In the genomic region with DNA sequence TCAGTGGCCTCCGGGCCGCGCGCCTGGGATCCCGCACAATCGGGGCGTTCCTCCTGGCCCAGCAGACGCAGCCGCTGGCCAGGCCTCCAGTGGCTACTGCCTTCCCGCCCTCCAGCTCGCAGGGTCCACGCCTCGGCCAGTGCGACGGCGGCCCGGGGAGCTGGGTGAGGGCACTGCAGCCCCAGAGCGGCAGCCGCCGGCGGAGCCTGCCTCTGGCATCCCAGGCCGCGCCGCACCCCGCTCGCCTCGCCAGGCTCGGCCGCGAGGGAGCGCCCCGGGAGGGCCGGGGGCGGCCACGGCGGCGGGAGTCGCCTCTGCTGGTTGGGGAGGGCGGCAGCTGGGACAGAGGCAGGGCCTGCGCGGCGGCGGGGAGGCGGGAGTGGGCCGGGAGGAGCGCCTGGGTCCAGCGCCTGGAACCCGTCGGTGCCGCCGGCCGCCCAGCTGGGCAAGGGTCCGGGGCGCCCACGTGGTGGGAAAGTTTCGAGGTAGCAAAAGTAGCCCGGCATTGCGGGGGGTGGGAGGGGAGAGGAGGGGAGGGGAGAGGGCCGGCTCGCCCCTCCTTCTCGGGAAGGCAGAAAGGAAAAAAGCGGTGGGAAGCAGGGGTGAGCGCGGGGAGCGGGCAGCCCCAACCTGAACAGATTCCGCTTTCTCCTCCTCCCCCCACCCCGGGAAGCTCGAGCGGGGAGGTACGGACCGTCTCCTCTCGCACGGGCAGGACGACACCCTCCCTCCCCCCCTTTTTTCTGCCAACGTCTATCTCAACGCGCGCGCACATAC, we compare ENCODE assay signal across 8 cellular contexts. TPM values are rescaled to one million over a fixed set of nuclear protein-coding genes. Genes with fewer than 3 reads are reported as not detected.
DNase-seq lines count a peak whose midpoint lies in the region; FAIRE-seq and TF ChIP-seq lines count a peak whose summit lies in the region.

No MANE protein-coding gene starts in this region.

- intact Hi-C loops in lower leg skin (cut with DNase I; ENCODE audit: low total_unique reads) (loop anchor here (1.0 to 10.0 kb wide), 3 partner anchors 100 to 336 kb away; no protein-coding TSS in a partner anchor), vagina (cut with DNase I) (loop anchor here (10.0 kb wide), 1 partner anchor 740 kb away; no protein-coding TSS in a partner anchor)

- TF ChIP-seq CTCF in AG04449 (IDR thresholded peaks at IDR 0.05; ENCODE audit: insufficient read depth, low read length, missing control alignments) = no peak
- no peak for TF ChIP-seq CTCF in lower leg skin (IDR thresholded peaks at IDR 0.05)
- no peak for TF ChIP-seq CTCF in vagina (IDR thresholded peaks at IDR 0.05)

- 2% methylated on average over 74 of the region's 79 CpGs for WGBS in HUES64
- WGBS in lower leg skin, 2 donors = 1% methylated on average over 51 to 52 of the region's 79 CpGs

- no peak for TF ChIP-seq POLR2A in lower leg skin (IDR thresholded peaks at IDR 0.05)
- no peak for TF ChIP-seq POLR2A in vagina (IDR thresholded peaks at IDR 0.05)

- H3K4me1 ChIP-seq in HUES64 (ENCODE audit: insufficient read depth, low read length) (peaks cover 22% of the 10 kb centered on the region), vagina (peaks cover 40% of the 10 kb centered on the region)

- H3K27me3 Mint-ChIP-seq in T-helper 2 cell treated with Interferon-gamma antibody and Interleukin-4, amounts not matched to agents 5 μg/mL and 100 μg/mL, for 36 hours (ENCODE audit: low read depth) = peaks cover 62% of the 10 kb centered on the region

- no peaks in the 10 kb centered on the region for H3K9me3 Mint-ChIP-seq in T-helper 2 cell treated with Interferon-gamma antibody and Interleukin-4, amounts not matched to agents 5 μg/mL and 100 μg/mL, for 36 hours

- H3K27ac ChIP-seq in HUES64 (ENCODE audit: low read depth, low read length) (no peak overlapping the region), vagina (peak overlapping the region; percentile 86)

- peak overlapping the region; percentile 58 for H3K4me3 ChIP-seq in AG04449 (ENCODE audit: low read depth, low read length)
- H3K4me3 ChIP-seq in HUES64 (ENCODE audit: low read length) = peak overlapping the region; percentile 32; the same call in 1 of the 2 replicates
- H3K4me3 ChIP-seq in lower leg skin (ENCODE audit: low read depth, poor library complexity, severe bottlenecking) = peak overlapping the region; percentile 49
- H3K4me3 ChIP-seq in vagina = peak overlapping the region; percentile 61 to 76

- H3K9me3 ChIP-seq in HUES64 (ENCODE audit: insufficient read depth, low read depth, low read length) = no peaks in the 10 kb centered on the region
- no peaks in the 10 kb centered on the region for H3K9me3 ChIP-seq in vagina

- POLR2A ChIA-PET in AG04449 (lab: Yijun Ruan, JAX) = interaction anchor here (1.5 kb wide), 1 partner anchor 202 kb away, joined by 3 read pairs; no protein-coding TSS in a partner anchor

- peaks cover 10% of the 10 kb centered on the region for H3K4me1 Mint-ChIP-seq in T-helper 2 cell treated with Interferon-gamma antibody and Interleukin-4, amounts not matched to agents 5 μg/mL and 100 μg/mL, for 36 hours (ENCODE audit: low read depth)

- no peak for DNase-seq in AG04449 (ENCODE audit: low read depth, low spot score)
- peak; percentile 68 to 87 for DNase-seq in T47D (ENCODE audit: low read depth in 1 of 2, low spot score in 1 of 2)
- DNase-seq in lower leg skin (ENCODE audit: low spot score in 2 of 2) = peak in 1 of 2 donors; percentile 92
- no peak for DNase-seq in vagina (ENCODE audit: extremely low spot score in 2 of 2)
- DNase-seq in DMS79 treated with DMSO at 0.1 percent for 48 hours (lab: John Stamatoyannopoulos, UW) = no peak
- no peak for DNase-seq in T-helper 2 cell treated with Interferon-gamma antibody and Interleukin-4, amounts not matched to agents 5 μg/mL and 100 μg/mL, for 36 hours (ENCODE audit: low spot score)
- DNase-seq in HTR-8/SVneo (ENCODE audit: insufficient read length, low spot score) = no peak

- CTCF ChIA-PET in AG04449 (lab: Yijun Ruan, JAX) = interaction anchor here (0.9 to 16.6 kb wide), 15 partner anchors 11 to 736 kb away, joined by 3 to 576 read pairs (median 5); no protein-coding TSS in a partner anchor

- FAIRE-seq in HTR-8/SVneo (lab: Jason Lieb, UNC) = no peak

- no peak overlapping the region for H3K9ac ChIP-seq in HUES64 (ENCODE audit: low read depth, low read length)

- H3K36me3 Mint-ChIP-seq in T-helper 2 cell treated with Interferon-gamma antibody and Interleukin-4, amounts not matched to agents 5 μg/mL and 100 μg/mL, for 36 hours (ENCODE audit: low read depth) = peaks cover 4% of the 10 kb centered on the region

- no peak overlapping the region for H3K27ac Mint-ChIP-seq in T-helper 2 cell treated with Interferon-gamma antibody and Interleukin-4, amounts not matched to agents 5 μg/mL and 100 μg/mL, for 36 hours

- in situ Hi-C loops in T47D (cut with HindIII; ENCODE audit: low pct_unique_long_range_greater_than_20kb, low sequenced_read_pairs) = no loop called here

- no peak overlapping the region for H3K4me3 Mint-ChIP-seq in T-helper 2 cell treated with Interferon-gamma antibody and Interleukin-4, amounts not matched to agents 5 μg/mL and 100 μg/mL, for 36 hours

- H3K27me3 ChIP-seq in HUES64 (ENCODE audit: insufficient read depth, low read length) = peaks cover 98% of the 10 kb centered on the region
- no peaks in the 10 kb centered on the region for H3K27me3 ChIP-seq in vagina

- H3K36me3 ChIP-seq in HUES64 (ENCODE audit: insufficient read depth, low read length) (no peaks in the 10 kb centered on the region), vagina (no peaks in the 10 kb centered on the region)

RNA-seq across cellular contexts. Expression of a gene that starts 1.5 kb away (rescaled TPM):
- polyA plus RNA-seq in HUES64 (2013, experiment 1 of 2) = 0.10 TPM
- polyA plus RNA-seq in HUES64 (2013, experiment 2 of 2) = 0.13 TPM
- total RNA-seq in lower leg skin (10 to 100 TPM in 3 of 4 donors, 1 to 10 TPM in 1; 9.4 to 47.9 (median 25.0) TPM), vagina (19.4 TPM)

Comparison
In these comparisons a context has a peak if more than half of its experiments do, and no peak if none do; other contexts are left out.
1. DNase-seq: peak in T47D (2 of 2); none in AG04449 (single experiment), vagina (0 of 2), DMS79 treated with DMSO at 0.1 percent for 48 hours (single experiment), T-helper 2 cell treated with Interferon-gamma antibody and Interleukin-4, amounts not matched to agents 5 μg/mL and 100 μg/mL, for 36 hours (single experiment) and HTR-8/SVneo (single experiment).
2. Peak in every context shown above with its lines, with median percentiles within 50 percentile points of each other: H3K4me3 ChIP-seq.